Comparison of ENCODE assay signal across 8 cellular contexts in genomic region chr20:24994470-24995368, GRCh38. TPM values are rescaled to one million over a fixed set of nuclear protein-coding genes. Genes with fewer than 3 reads are reported as not detected.
DNase-seq lines count a peak whose midpoint lies in the region; ATAC-seq, FAIRE-seq and TF ChIP-seq lines count a peak whose summit lies in the region.

No MANE protein-coding gene starts in this region.

- DNase-seq in D721Med (ENCODE audit: insufficient read length, low spot score) (peak; percentile 22), NCI-H526 treated with DMSO at 0.1 percent for 48 hours (lab: John Stamatoyannopoulos, UW) (peak; percentile 69), dermis microvascular lymphatic vessel endothelial cell (ENCODE audit: low read depth in 2 of 2) (peak; percentile 64 to 73), lower lobe of right lung (peak; percentile 68)
- DNase-seq in activated CD4-positive, alpha-beta memory T cell treated with anti-CD3 and anti-CD28 coated beads for 36 hours, result peak; percentile 88
- peak; percentile 62 to 73 (median 69) for DNase-seq in stimulated activated CD4-positive, alpha-beta T cell treated with anti-CD3 and anti-CD28 coated beads, TNF-alpha, amount 100 ng/mL, for 4 hours (ENCODE audit: low read depth in 3 of 3)

- H3K4me1 Mint-ChIP-seq in activated CD4-positive, alpha-beta memory T cell treated with anti-CD3 and anti-CD28 coated beads for 36 hours (ENCODE audit: low read depth), result peaks cover 37% of the 10 kb centered on the region

- no peaks in the 10 kb centered on the region for H3K36me3 ChIP-seq in lower lobe of right lung

- H3K9me3 Mint-ChIP-seq in activated CD4-positive, alpha-beta memory T cell treated with anti-CD3 and anti-CD28 coated beads for 36 hours, result no peaks in the 10 kb centered on the region

- CTCF ChIA-PET in activated CD4-positive, alpha-beta memory T cell treated with anti-CD3 and anti-CD28 coated beads for 36 hours (lab: Charles Lee), result interaction anchor here (0.6 to 4.7 kb wide), 25 partner anchors 15 to 410 kb away, joined by 3 to 92 read pairs (median 4); partner anchors contain the start of gene ACSS1

- H3K4me1 ChIP-seq in lower lobe of right lung, result peaks cover 37% of the 10 kb centered on the region

- intact Hi-C loops in activated CD4-positive, alpha-beta memory T cell treated with anti-CD3 and anti-CD28 coated beads for 36 hours (cut with micrococcal nuclease), result loop anchor here (1.0 to 10.0 kb wide), 4 partner anchors 71 to 398 kb away; partner anchors contain the start of gene ABHD12
- intact Hi-C loops in lower lobe of right lung (cut with DNase I), result loop anchor here (5.0 kb wide), 1 partner anchor 73 kb away; no protein-coding TSS in a partner anchor

- TF ChIP-seq CTCF in D721Med (IDR thresholded peaks at IDR 0.05; ENCODE audit: insufficient read depth, missing control alignments) (peak; percentile 96), lower lobe of right lung (IDR thresholded peaks at IDR 0.05) (peak; percentile 92)

- no peak for FAIRE-seq in D721Med (lab: Jason Lieb, UNC)

- ATAC-seq in HG02885 (IDR thresholded peaks at IDR 0.05; ENCODE audit: poor library complexity, unreplicated experiment), result peak; percentile 29
- ATAC-seq in lower lobe of right lung, result peak; percentile 63 to 74
- no peak for ATAC-seq in HG03378 (IDR thresholded peaks at IDR 0.05; ENCODE audit: unreplicated experiment)

- no peak overlapping the region for H3K27ac ChIP-seq in lower lobe of right lung

- H3K9me3 ChIP-seq in lower lobe of right lung, result no peaks in the 10 kb centered on the region

- no peak overlapping the region for H3K27ac Mint-ChIP-seq in activated CD4-positive, alpha-beta memory T cell treated with anti-CD3 and anti-CD28 coated beads for 36 hours

- POLR2A ChIA-PET in activated CD4-positive, alpha-beta memory T cell treated with anti-CD3 and anti-CD28 coated beads for 36 hours (lab: Charles Lee), result interaction anchor here (0.5 to 1.4 kb wide), 3 partner anchors 65 to 94 kb away, joined by 3 to 6 read pairs (median 3); no protein-coding TSS in a partner anchor

- no peaks in the 10 kb centered on the region for H3K27me3 ChIP-seq in lower lobe of right lung (ENCODE audit: low read depth)

- H3K27me3 Mint-ChIP-seq in activated CD4-positive, alpha-beta memory T cell treated with anti-CD3 and anti-CD28 coated beads for 36 hours, result no peaks in the 10 kb centered on the region

- no peak overlapping the region for H3K4me3 ChIP-seq in lower lobe of right lung

- H3K4me3 Mint-ChIP-seq in activated CD4-positive, alpha-beta memory T cell treated with anti-CD3 and anti-CD28 coated beads for 36 hours, result no peak overlapping the region

- peaks cover 3% of the 10 kb centered on the region for H3K36me3 Mint-ChIP-seq in activated CD4-positive, alpha-beta memory T cell treated with anti-CD3 and anti-CD28 coated beads for 36 hours

RNA-seq across cellular contexts. Expression of gene APMAP, which starts 2.2 kb away (rescaled TPM):
- 10 to 100 TPM; 45.5 to 46.6 TPM for total RNA-seq in activated CD4-positive, alpha-beta memory T cell treated with anti-CD3 and anti-CD28 coated beads for 36 hours
- total RNA-seq in dermis microvascular lymphatic vessel endothelial cell (68.7 and 72.4 TPM in 2 replicates), lower lobe of right lung (82.9 TPM)

RNA-seq across cellular contexts. Expression of gene CST7, which starts 45.6 kb away (rescaled TPM):
- total RNA-seq in activated CD4-positive, alpha-beta memory T cell treated with anti-CD3 and anti-CD28 coated beads for 36 hours, result 10 to 100 TPM; 81.8 to 83.1 TPM
- not detected in 2 replicates for total RNA-seq in dermis microvascular lymphatic vessel endothelial cell
- 11.7 TPM for total RNA-seq in lower lobe of right lung

Comparison
In these comparisons a context has a peak if more than half of its experiments do, and no peak if none do; other contexts are left out.
1. DNase-seq: peak in every context shown above with its lines; median percentile 88 in activated CD4-positive, alpha-beta memory T cell treated with anti-CD3 and anti-CD28 coated beads for 36 hours; 69 in NCI-H526 treated with DMSO at 0.1 percent for 48 hours; 69 in stimulated activated CD4-positive, alpha-beta T cell treated with anti-CD3 and anti-CD28 coated beads, TNF-alpha, amount 100 ng/mL, for 4 hours; 68 in dermis microvascular lymphatic vessel endothelial cell; 68 in lower lobe of right lung; 22 in D721Med.
2. RNA of gene CST7, which starts 45.6 kb away (total RNA-seq): 81.8 to 83.1 TPM in activated CD4-positive, alpha-beta memory T cell treated with anti-CD3 and anti-CD28 coated beads for 36 hours and 11.7 TPM in lower lobe of right lung (single experiment); not detected in dermis microvascular lymphatic vessel endothelial cell; every median in the first group is over 10 times any median in the second.